In the genomic region with DNA sequence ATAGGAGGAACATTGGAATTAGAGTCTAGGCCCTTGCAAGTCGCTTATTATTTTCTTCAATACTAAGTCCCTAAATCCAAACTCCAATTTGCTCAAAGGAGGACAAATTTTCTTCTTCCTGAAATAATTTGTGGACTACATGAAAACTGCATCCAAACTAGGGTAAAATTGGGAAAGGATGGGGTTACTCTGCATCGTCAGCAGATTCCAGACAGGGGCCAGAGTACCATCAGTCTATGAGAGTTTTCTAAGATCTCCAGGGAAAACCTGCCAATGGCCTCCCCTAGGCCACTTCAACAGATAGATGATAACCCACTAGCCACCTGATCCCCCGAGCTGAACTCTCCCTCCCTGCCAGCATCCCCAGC, we compare ENCODE assay signal across 9 cellular contexts. TPM values are rescaled to one million over a fixed set of nuclear protein-coding genes. Genes with fewer than 3 reads are reported as not detected.
A peak's percentile ranks its signal among the peaks of the same experiment; 100 is the strongest.
DNase-seq lines count a peak whose midpoint lies in the region; ATAC-seq and TF ChIP-seq lines count a peak whose summit lies in the region.
"Had no signal": no experiment of that assay in that cellular context is flagged by ENCODE, and none has a peak within 500 bp of the region (broad histone marks: within the 10 kb centered on the region; RNA-seq: fewer than 3 reads in every experiment).

No MANE protein-coding gene starts in this region.

- no peaks in the 10 kb centered on the region for H3K27me3 ChIP-seq in Peyer's patch
- no peaks in the 10 kb centered on the region for H3K27me3 ChIP-seq in psoas muscle (ENCODE audit: insufficient read depth in 3 of 3, low read length in 2 of 3)

- peak; percentile 29 for DNase-seq in GM20000 (ENCODE audit: low spot score)
- no peak for DNase-seq in Peyer's patch
- no peak for DNase-seq in fibroblast of pulmonary artery (ENCODE audit: low read depth)
- DNase-seq in psoas muscle, result no peak
- no peak for DNase-seq in stimulated activated naive CD4-positive, alpha-beta T cell treated with Interleukin-2 at 50 U/mL for 16 hours (lab: John Stamatoyannopoulos, UW)
- DNase-seq in NCI-H345 (lab: John Stamatoyannopoulos, UW), result no peak
- DNase-seq in GM13976 (ENCODE audit: low spot score), result no peak
- DNase-seq: NCI-H1048 had no signal

- in situ Hi-C loops in GM13976 (cut with MboI; ENCODE audit: low sequenced_read_pairs, unreplicated experiment), result no loop called here

- intact Hi-C loops in psoas muscle (cut with DNase I), result no loop called here

- peak overlapping the region; percentile 32 to 56 (median 53) for H3K4me3 ChIP-seq in Peyer's patch
- H3K4me3 ChIP-seq in fibroblast of pulmonary artery (replicated peaks; ENCODE audit: low read depth, low read length), result peak overlapping the region; percentile 25
- peak overlapping the region; percentile 70 for H3K4me3 ChIP-seq in psoas muscle

- no peak for TF ChIP-seq CTCF in GM20000 (IDR thresholded peaks at IDR 0.05; ENCODE audit: extremely low read depth, missing control alignments)
- no peak for TF ChIP-seq CTCF in Peyer's patch (IDR thresholded peaks at IDR 0.05)
- no peak for TF ChIP-seq CTCF in fibroblast of pulmonary artery (IDR thresholded peaks at IDR 0.05; ENCODE audit: low read length, missing control alignments)
- TF ChIP-seq CTCF in psoas muscle (IDR thresholded peaks at IDR 0.05), result no peak
- no peak for TF ChIP-seq CTCF in GM13976 (IDR thresholded peaks at IDR 0.05; ENCODE audit: borderline replicate concordance, control extremely low read depth, extremely low read depth, insufficient read depth, missing control alignments)

- no peak for TF ChIP-seq POLR2A in Peyer's patch (IDR thresholded peaks at IDR 0.05)

- no peak for ATAC-seq in psoas muscle
- no peak for ATAC-seq in HG03354 (IDR thresholded peaks at IDR 0.05; ENCODE audit: poor library complexity, severe bottlenecking, unreplicated experiment)

- WGBS in psoas muscle, 3 donors, result 46 to 59% (median 53%) methylated on average over 3 of the region's 3 CpGs

- H3K9me3 ChIP-seq in Peyer's patch, result no peaks in the 10 kb centered on the region
- H3K9me3 ChIP-seq in psoas muscle, result no peaks in the 10 kb centered on the region

- H3K4me1 ChIP-seq in Peyer's patch (peaks cover 0 to 6% (median 2%) of the 10 kb centered on the region in 4 donors), psoas muscle (peaks cover 14% of the 10 kb centered on the region)

- H3K27ac ChIP-seq in Peyer's patch, result peak overlapping the region in 2 of 4 donors; percentile 22 to 66
- H3K27ac ChIP-seq in psoas muscle, result peak overlapping the region; percentile 72

- H3K36me3 ChIP-seq in Peyer's patch (no peaks in the 10 kb centered on the region), psoas muscle (ENCODE audit: insufficient read depth in 1 of 2, low read depth in 1 of 2) (no peaks in the 10 kb centered on the region)

RNA-seq across cellular contexts. Expression of a gene that starts 0.5 kb away (rescaled TPM):
- total RNA-seq in Peyer's patch (1 to 10 TPM in 2 of 4 donors, under 1 TPM in 1, not detected in 1; 0.95 to 5.8 (median 1.5) TPM), psoas muscle (10 to 100 TPM in 1 of 4 donors, 1 to 10 TPM in 3; 4.1 to 10.0 (median 6.5) TPM)
- 1 to 10 TPM; 2.1 to 5.8 (median 3.2) TPM for polyA plus RNA-seq in psoas muscle

RNA-seq across cellular contexts. Expression of a gene that starts 33.0 kb away (rescaled TPM):
- total RNA-seq in Peyer's patch, result not detected
- 100 to 1,000 TPM in 1 of 4 donors, 10 to 100 TPM in 3; 35.0 to 112 (median 63.3) TPM for total RNA-seq in psoas muscle
- polyA plus RNA-seq in psoas muscle, result 1 to 10 TPM; 1.2 to 7.7 (median 2.3) TPM

RNA-seq across cellular contexts. Expression of a gene that starts 52.3 kb away (rescaled TPM):
- total RNA-seq in Peyer's patch (under 1 TPM in 1 of 4 donors, not detected in 3; 0.83 TPM), psoas muscle (1 to 10 TPM; 1.3 to 9.4 (median 3.1) TPM)
- polyA plus RNA-seq in psoas muscle, result 1 to 10 TPM in 2 of 3 donors, under 1 TPM in 1; 0.29 to 3.2 (median 1.3) TPM

Comparison
In these comparisons a context has a peak if more than half of its experiments do, and no peak if none do; other contexts are left out.
1. RNA of a gene that starts 33.0 kb away (total RNA-seq): 35.0 to 112 TPM in psoas muscle; not detected in Peyer's patch; every median in the first group is over 10 times any median in the second.
2. Peak in every context shown above with its lines, with median percentiles within 50 percentile points of each other: H3K4me3 ChIP-seq.